Comparison of ENCODE assay signal across 9 cellular contexts in the genomic region with DNA sequence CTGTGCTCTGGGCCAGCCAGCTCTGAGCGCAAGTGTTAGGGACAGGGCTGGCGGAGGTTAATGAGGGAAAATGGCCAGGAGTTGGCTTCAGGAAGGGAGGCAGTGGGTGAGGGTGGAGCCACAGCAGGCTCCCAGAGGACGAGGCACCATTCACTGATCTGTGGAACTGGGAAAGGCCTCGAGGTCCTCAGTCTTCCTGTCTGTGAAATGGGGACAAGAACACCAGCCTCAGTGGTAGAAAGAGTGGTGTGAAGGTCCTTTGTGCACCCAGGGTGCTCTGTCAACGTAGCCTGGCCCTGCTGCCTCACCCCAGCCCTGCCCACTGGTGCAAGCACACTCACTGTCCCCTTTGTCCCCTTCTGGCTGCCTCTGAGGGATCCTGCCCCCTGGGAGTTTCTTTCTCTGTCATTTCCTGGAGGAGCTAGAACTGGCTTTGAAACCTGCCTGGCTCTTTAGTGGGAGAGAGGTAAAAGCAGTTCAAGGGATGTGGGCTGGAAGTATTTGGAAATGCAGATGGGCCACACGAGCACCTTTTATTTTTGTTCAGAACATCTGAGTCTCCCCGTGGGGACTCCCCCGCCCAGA. TPM values are rescaled to one million over a fixed set of nuclear protein-coding genes. Genes with fewer than 3 reads are reported as not detected.
DNase-seq lines count a peak whose midpoint lies in the region; ATAC-seq, FAIRE-seq and TF ChIP-seq lines count a peak whose summit lies in the region.
"Had no signal": no experiment of that assay in that cellular context is flagged by ENCODE, and none has a peak within 500 bp of the region (broad histone marks: within the 10 kb centered on the region; RNA-seq: fewer than 3 reads in every experiment).

No MANE protein-coding gene starts in this region.

- no peak overlapping the region for H4K91ac ChIP-seq in H1 (replicated peaks; ENCODE audit: insufficient read length, low read length)

- 56% methylated on average over 7 of the region's 8 CpGs; no CpG with 5 or more reads in 1 of the 2 experiments for WGBS in H1 (ENCODE audit: extremely low coverage in 1 of 2, insufficient coverage in 1 of 2, insufficient read length in 1 of 2, insufficient replicate concordance in 2 of 2, low coverage in 1 of 2, low lambda C conversion rate in 2 of 2, missing lambda C conversion rate in 1 of 2), 2 experiments
- 39 to 45% (median 40%) methylated on average over 8 of the region's 8 CpGs for WGBS in ovary, 3 donors

- no peak for TF ChIP-seq EP300 in H1 (IDR thresholded peaks at IDR 0.05; ENCODE audit: borderline replicate concordance in 1 of 2, low read depth in 2 of 2, low read length in 2 of 2)
- TF ChIP-seq EP300 in ovary (IDR thresholded peaks at IDR 0.05): no peak

- ATAC-seq in activated T-cell treated with anti-CD3 and anti-CD28 coated beads, Interleukin-2, amount 50 U/mL, for 4 hours: peak; percentile 7 to 22

- FAIRE-seq in H1 (lab: Jason Lieb, UNC): no peak
- FAIRE-seq in H54 (lab: Jason Lieb, UNC): no peak

- H2BK15ac ChIP-seq in H1 (ENCODE audit: low read length): peak overlapping the region; percentile 23; the same call in 1 of the 2 replicates

- no peak overlapping the region for H4K5ac ChIP-seq in H1 (ENCODE audit: insufficient read length, low read depth, low read length)

- 0 out of 7 replicates have a peak overlapping the region, but pooled peaks of 1 of the 4 experiments have one; percentile 2 for H3K9ac ChIP-seq in H1 (replicated peaks in 1 of 4; ENCODE audit: extremely low read depth in 1 of 4, low read depth in 3 of 4, low read length in 3 of 4)

- H2AK5ac ChIP-seq in H1 (ENCODE audit: low read depth, low read length): no peak overlapping the region

- H3K4ac ChIP-seq in H1 (replicated peaks; ENCODE audit: insufficient read length, low read depth, low read length): no peak overlapping the region

- H3K4me2 ChIP-seq in H1 (ENCODE audit: insufficient read depth in 1 of 2, low read depth in 2 of 2, low read length in 2 of 2): 0 out of 4 replicates have a peak overlapping the region, but pooled peaks of 1 of the 2 experiments have one; percentile 19

- DNase-seq in activated T-cell treated with anti-CD3 and anti-CD28 coated beads, Interleukin-2, amount 50 U/mL, for 4 hours: no peak
- DNase-seq in activated T-cell treated with anti-CD3 and anti-CD28 coated beads, Interleukin-2, amount 50 U/mL, for 1 hour: no peak
- DNase-seq in H1 (ENCODE audit: low read depth in 1 of 2, low spot score in 2 of 2): no peak
- no peak for DNase-seq in ovary
- no peak for DNase-seq in foreskin fibroblast
- DNase-seq in H54 (ENCODE audit: insufficient read length, low spot score): no peak
- DNase-seq: NCI-H226 had no signal

- H4K8ac ChIP-seq in H1 (ENCODE audit: extremely low read depth, insufficient read depth, low read length): no peak overlapping the region

- peak overlapping the region; percentile 64; the same call in 1 of the 2 replicates for H2BK12ac ChIP-seq in H1 (ENCODE audit: low read depth, low read length)

- H3K36me3 ChIP-seq in H1 (ENCODE audit: control insufficient read depth in 2 of 4, insufficient read depth in 4 of 4, low read length in 3 of 4) (no peaks in the 10 kb centered on the region), ovary (no peaks in the 10 kb centered on the region)

- H3K4me1 ChIP-seq in H1 (replicated peaks in 1 of 4; ENCODE audit: control insufficient read depth in 3 of 4, insufficient read depth in 4 of 4, low read length in 3 of 4) (peaks cover 3 to 34% (median 25%) of the 10 kb centered on the region in 4 experiments), ovary (ENCODE audit: insufficient read depth) (peaks cover 2% of the 10 kb centered on the region)

- no peaks in the 10 kb centered on the region for H4K20me1 ChIP-seq in H1 (replicated peaks in 1 of 2; ENCODE audit: control insufficient read depth in 1 of 2, insufficient read depth in 2 of 2, low read length in 2 of 2)

- no peak overlapping the region for H3K56ac ChIP-seq in H1 (replicated peaks; ENCODE audit: insufficient read length, low read depth, low read length)

- H3K27ac ChIP-seq in H1 (ENCODE audit: low read depth, low read length): no peak overlapping the region; the same call in 1 of the 2 replicates
- H3K27ac ChIP-seq in ovary: no peak overlapping the region

- no peak overlapping the region for H3K14ac ChIP-seq in H1 (ENCODE audit: insufficient read length)

- no peak overlapping the region for H3K23ac ChIP-seq in H1 (ENCODE audit: insufficient read length)

- TF ChIP-seq CTCF in H1 (IDR thresholded peaks at IDR 0.05; ENCODE audit: control extremely low read depth in 1 of 3, insufficient read depth in 1 of 3, low read depth in 1 of 3, low read length in 3 of 3): no peak
- TF ChIP-seq CTCF in ovary (IDR thresholded peaks at IDR 0.05): no peak
- TF ChIP-seq CTCF in foreskin fibroblast (IDR thresholded peaks at IDR 0.05; ENCODE audit: low read depth, low read length): no peak

- H3K9me3 ChIP-seq in H1 (ENCODE audit: insufficient read depth in 2 of 2, low read depth in 1 of 2, low read length in 1 of 2): no peaks in the 10 kb centered on the region
- H3K9me3 ChIP-seq in ovary: no peaks in the 10 kb centered on the region

- peaks cover 2% of the 10 kb centered on the region; the same call in 1 of the 2 replicates for H3K23me2 ChIP-seq in H1 (ENCODE audit: low read depth, low read length)

- H3K4me1 Mint-ChIP-seq in activated T-cell treated with anti-CD3 and anti-CD28 coated beads, Interleukin-2, amount 50 U/mL, for 4 hours (ENCODE audit: low read depth): peaks cover 33% of the 10 kb centered on the region
- H3K4me1 Mint-ChIP-seq in IgD-negative memory B cell: peaks cover 31 to 37% (median 35%) of the 10 kb centered on the region in 3 donors
- peaks cover 29% of the 10 kb centered on the region for H3K4me1 Mint-ChIP-seq in stimulated activated naive CD8-positive, alpha-beta T cell treated with anti-CD3 and anti-CD28 coated beads, Interleukin-15, Interleukin-2, amounts not matched to agents 100 ng/mL and 50 ng/mL, for 24 hours (ENCODE audit: low read depth)

- TF ChIP-seq RAD21 in H1 (IDR thresholded peaks at IDR 0.05 in 1 of 2, conservative IDR thresholded peaks at IDR 0.05 in 1 of 2; ENCODE audit: low read depth in 2 of 2, low read length in 2 of 2): no peak

- H3K27ac Mint-ChIP-seq in IgD-negative memory B cell: peak overlapping the region; percentile 93 to 100 (median 96)
- peak overlapping the region; percentile 79 for H3K27ac Mint-ChIP-seq in stimulated activated naive CD8-positive, alpha-beta T cell treated with anti-CD3 and anti-CD28 coated beads, Interleukin-15, Interleukin-2, amounts not matched to agents 100 ng/mL and 50 ng/mL, for 24 hours

- TF ChIP-seq POLR2A in H1 (IDR thresholded peaks at IDR 0.05; ENCODE audit: control extremely low read depth in 1 of 2, low read depth in 2 of 2, low read length in 2 of 2) (no peak), ovary (IDR thresholded peaks at IDR 0.05) (no peak), H54 (IDR thresholded peaks at IDR 0.05; ENCODE audit: low read depth, low read length) (no peak)

- no peak overlapping the region for H2AFZ ChIP-seq in H1 (ENCODE audit: low read length)

- CTCF ChIA-PET in H1 (lab: Charles Lee; ENCODE audit: partially characterized antibody): interaction anchor here (0.8 to 3.8 kb wide), 19 partner anchors 8 to 120 kb away, joined by 3 to 29 read pairs (median 5); partner anchors contain the start of genes SYNDIG1L and VRTN

- peak overlapping the region; percentile 48 for H2BK120ac ChIP-seq in H1 (replicated peaks; ENCODE audit: low read depth, low read length)

- no peaks in the 10 kb centered on the region for H3K27me3 ChIP-seq in H1 (replicated peaks in 1 of 4; ENCODE audit: control insufficient read depth in 3 of 4, extremely low read depth in 1 of 4, insufficient read depth in 3 of 4, low read length in 3 of 4)
- no peaks in the 10 kb centered on the region for H3K27me3 ChIP-seq in ovary

- no peak overlapping the region for H3K4me3 ChIP-seq in H1 (ENCODE audit: extremely low read depth in 1 of 4, insufficient read depth in 2 of 4, low read depth in 3 of 4, low read length in 4 of 4)
- no peak overlapping the region for H3K4me3 ChIP-seq in ovary
- no peak overlapping the region for H3K4me3 ChIP-seq in foreskin fibroblast (ENCODE audit: low read depth in 1 of 2, low read length in 2 of 2)

- H3K79me2 ChIP-seq in H1 (ENCODE audit: control insufficient read depth in 1 of 2, insufficient read depth in 2 of 2, low read length in 2 of 2): no peaks in the 10 kb centered on the region

- intact Hi-C loops in ovary (cut with DNase I): no loop called here

- no peak overlapping the region for H2BK20ac ChIP-seq in H1 (ENCODE audit: low read length)

- peak overlapping the region; percentile 86; the same call in 1 of the 2 replicates for H2BK5ac ChIP-seq in H1 (ENCODE audit: low read depth, low read length)

- no peak overlapping the region for H3K18ac ChIP-seq in H1 (ENCODE audit: extremely low read depth, low read length)

- H3K9me3 Mint-ChIP-seq in activated T-cell treated with anti-CD3 and anti-CD28 coated beads, Interleukin-2, amount 50 U/mL, for 4 hours: no peaks in the 10 kb centered on the region
- H3K9me3 Mint-ChIP-seq in IgD-negative memory B cell: no peaks in the 10 kb centered on the region
- H3K9me3 Mint-ChIP-seq in stimulated activated naive CD8-positive, alpha-beta T cell treated with anti-CD3 and anti-CD28 coated beads, Interleukin-15, Interleukin-2, amounts not matched to agents 100 ng/mL and 50 ng/mL, for 24 hours: no peaks in the 10 kb centered on the region

- POLR2A ChIA-PET in H1 (lab: Charles Lee; ENCODE audit: partially characterized antibody): interaction anchor here (0.8 to 1.4 kb wide), 4 partner anchors 9 to 53 kb away, joined by 3 read pairs; partner anchors contain the start of gene VRTN

- H3K4me3 Mint-ChIP-seq in activated T-cell treated with anti-CD3 and anti-CD28 coated beads, Interleukin-2, amount 50 U/mL, for 4 hours: peak overlapping the region; percentile 76
- peak overlapping the region; percentile 87 to 99 (median 96) for H3K4me3 Mint-ChIP-seq in IgD-negative memory B cell
- peak overlapping the region; percentile 60 for H3K4me3 Mint-ChIP-seq in stimulated activated naive CD8-positive, alpha-beta T cell treated with anti-CD3 and anti-CD28 coated beads, Interleukin-15, Interleukin-2, amounts not matched to agents 100 ng/mL and 50 ng/mL, for 24 hours

- no peaks in the 10 kb centered on the region for H3K79me1 ChIP-seq in H1 (ENCODE audit: low read depth, low read length)

- no peaks in the 10 kb centered on the region for H3K36me3 Mint-ChIP-seq in activated T-cell treated with anti-CD3 and anti-CD28 coated beads, Interleukin-2, amount 50 U/mL, for 4 hours (ENCODE audit: insufficient read depth)
- no peaks in the 10 kb centered on the region for H3K36me3 Mint-ChIP-seq in IgD-negative memory B cell
- H3K36me3 Mint-ChIP-seq in stimulated activated naive CD8-positive, alpha-beta T cell treated with anti-CD3 and anti-CD28 coated beads, Interleukin-15, Interleukin-2, amounts not matched to agents 100 ng/mL and 50 ng/mL, for 24 hours (ENCODE audit: low read depth): no peaks in the 10 kb centered on the region

- H3K27me3 Mint-ChIP-seq in activated T-cell treated with anti-CD3 and anti-CD28 coated beads, Interleukin-2, amount 50 U/mL, for 4 hours (ENCODE audit: low read depth): no peaks in the 10 kb centered on the region
- no peaks in the 10 kb centered on the region for H3K27me3 Mint-ChIP-seq in IgD-negative memory B cell
- H3K27me3 Mint-ChIP-seq in stimulated activated naive CD8-positive, alpha-beta T cell treated with anti-CD3 and anti-CD28 coated beads, Interleukin-15, Interleukin-2, amounts not matched to agents 100 ng/mL and 50 ng/mL, for 24 hours: no peaks in the 10 kb centered on the region

RNA-seq across cellular contexts. Expression of gene SYNDIG1L, which starts 25.0 kb away (rescaled TPM):
- not detected for total RNA-seq in activated T-cell treated with anti-CD3 and anti-CD28 coated beads, Interleukin-2, amount 50 U/mL, for 4 hours
- polyA plus RNA-seq in IgD-negative memory B cell (not detected), H1 (2011; rRNA removed) (2.5 and 3.2 TPM in 2 replicates), ovary (under 1 TPM; 0.12 to 0.28 TPM)
- total RNA-seq in H1 (2021; fragmentation: NEBNext Ultra II Directional; extraction: Animal tissue kit (Norgen Biotek cat#: 25700)): 3.0 and 3.5 TPM in 2 replicates
- 2.4 TPM for polyA plus RNA-seq in H1 (2011; cell fraction: cytosol; rRNA removed)
- polyA plus RNA-seq in H1 (2011; cell fraction: nucleus; rRNA removed): 2.9 TPM
- 1.7 to 3.5 TPM (median 2.9 TPM) in 4 replicates for polyA plus RNA-seq in H1 (2012, experiment 1 of 2)
- 2.8 TPM for polyA plus RNA-seq in H1 (2012, experiment 2 of 2)
- polyA plus RNA-seq in H1 (2013, experiment 1 of 2): 3.0 TPM
- 2.5 TPM for polyA plus RNA-seq in H1 (2013, experiment 2 of 2)
- polyA minus RNA-seq in H1 (2011; rRNA and poly(A)+ RNA removed): 1.5 and 2.5 TPM in 2 replicates
- polyA minus RNA-seq in H1 (2011; cell fraction: cytosol; rRNA and poly(A)+ RNA removed): 1.8 TPM
- 0.90 TPM for polyA minus RNA-seq in H1 (2011; cell fraction: nucleus; rRNA and poly(A)+ RNA removed)
- under 1 TPM in 5 of 7 donors, not detected in 2; 0.10 to 0.35 (median 0.28) TPM for total RNA-seq in ovary

RNA-seq across cellular contexts. Expression of gene VRTN, which starts 52.7 kb away (rescaled TPM):
- total RNA-seq in activated T-cell treated with anti-CD3 and anti-CD28 coated beads, Interleukin-2, amount 50 U/mL, for 4 hours: under 1 TPM in 1 of 3 donors, not detected in 2; 0.08 TPM
- polyA plus RNA-seq in IgD-negative memory B cell: not detected
- 148 and 154 TPM in 2 replicates for total RNA-seq in H1 (2021; fragmentation: NEBNext Ultra II Directional; extraction: Animal tissue kit (Norgen Biotek cat#: 25700))
- polyA plus RNA-seq in H1 (2011; rRNA removed): 133 and 189 TPM in 2 replicates
- polyA plus RNA-seq in H1 (2011; cell fraction: cytosol; rRNA removed): 182 TPM
- 122 TPM for polyA plus RNA-seq in H1 (2011; cell fraction: nucleus; rRNA removed)
- 124 to 162 TPM (median 153 TPM) in 4 replicates for polyA plus RNA-seq in H1 (2012, experiment 1 of 2)
- 151 TPM for polyA plus RNA-seq in H1 (2012, experiment 2 of 2)
- polyA plus RNA-seq in H1 (2013, experiment 1 of 2): 89.5 TPM
- 85.7 TPM for polyA plus RNA-seq in H1 (2013, experiment 2 of 2)
- polyA minus RNA-seq in H1 (2011; rRNA and poly(A)+ RNA removed): 110 and 121 TPM in 2 replicates
- 106 TPM for polyA minus RNA-seq in H1 (2011; cell fraction: cytosol; rRNA and poly(A)+ RNA removed)
- 60.1 TPM for polyA minus RNA-seq in H1 (2011; cell fraction: nucleus; rRNA and poly(A)+ RNA removed)
- total RNA-seq in ovary: under 1 TPM in 1 of 7 donors, not detected in 6; 0.23 TPM
- under 1 TPM in 1 of 2 donors, not detected in 1; 0.19 TPM for polyA plus RNA-seq in ovary

Comparison
In these comparisons a context has a peak if more than half of its experiments do, and no peak if none do; other contexts are left out.
1. RNA of gene VRTN, which starts 52.7 kb away (total RNA-seq): 148 to 154 TPM in H1; 0.08 TPM in activated T-cell treated with anti-CD3 and anti-CD28 coated beads, Interleukin-2, amount 50 U/mL, for 4 hours and 0.23 TPM in ovary; every median in the first group is over 100 times any median in the second.
2. Peak in every context shown above with its lines, with median percentiles within 50 percentile points of each other: H3K4me3 Mint-ChIP-seq.